ENCODE assay signal across 1 cellular context in the genomic region with DNA sequence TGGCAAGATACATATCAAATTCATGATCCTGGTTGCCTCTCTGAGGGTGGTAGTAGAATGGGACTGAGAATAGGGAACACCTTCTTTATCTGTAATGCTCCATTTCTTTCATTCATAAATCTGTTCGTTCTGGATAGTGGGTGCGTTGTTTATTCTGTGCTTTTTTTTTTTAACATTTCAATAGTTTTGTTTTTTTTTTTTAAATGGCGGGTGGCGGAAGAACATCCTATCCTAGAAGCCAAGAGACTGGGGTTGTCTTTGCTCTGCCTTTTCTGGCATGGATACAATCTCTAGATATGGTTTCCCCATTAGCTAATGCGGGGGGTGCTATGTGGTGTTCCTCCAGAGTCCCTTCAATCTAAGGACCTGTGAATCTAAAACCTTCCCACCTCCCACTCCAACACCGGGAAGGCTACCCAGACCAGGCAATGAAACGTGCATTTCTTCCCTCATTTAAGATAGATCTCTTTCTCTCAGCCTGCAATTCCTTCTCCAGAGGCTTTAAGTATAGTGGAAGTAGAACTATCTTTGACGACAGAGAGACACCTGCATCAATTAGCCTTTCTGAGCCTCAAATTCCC.
A peak's percentile ranks its signal among the peaks of the same experiment; 100 is the strongest.
TF ChIP-seq lines count a peak whose summit lies in the region.

No MANE protein-coding gene starts in this region.

TF ChIP-seq in GM12878, 131 proteins besides CTCF, POLR2A, EP300 and RAD21 (continued from another document):
- TF ChIP-seq ZBTB11 (CRISPR knock-in tag; IDR thresholded peaks at IDR 0.05) = no peak
- TF ChIP-seq TAF1 (IDR thresholded peaks at IDR 0.05; ENCODE audit: borderline replicate concordance, low read depth, low read length) = 0 out of 2 replicates have a peak, but pooled peaks have one; percentile 4
- TF ChIP-seq, protein P1, sequence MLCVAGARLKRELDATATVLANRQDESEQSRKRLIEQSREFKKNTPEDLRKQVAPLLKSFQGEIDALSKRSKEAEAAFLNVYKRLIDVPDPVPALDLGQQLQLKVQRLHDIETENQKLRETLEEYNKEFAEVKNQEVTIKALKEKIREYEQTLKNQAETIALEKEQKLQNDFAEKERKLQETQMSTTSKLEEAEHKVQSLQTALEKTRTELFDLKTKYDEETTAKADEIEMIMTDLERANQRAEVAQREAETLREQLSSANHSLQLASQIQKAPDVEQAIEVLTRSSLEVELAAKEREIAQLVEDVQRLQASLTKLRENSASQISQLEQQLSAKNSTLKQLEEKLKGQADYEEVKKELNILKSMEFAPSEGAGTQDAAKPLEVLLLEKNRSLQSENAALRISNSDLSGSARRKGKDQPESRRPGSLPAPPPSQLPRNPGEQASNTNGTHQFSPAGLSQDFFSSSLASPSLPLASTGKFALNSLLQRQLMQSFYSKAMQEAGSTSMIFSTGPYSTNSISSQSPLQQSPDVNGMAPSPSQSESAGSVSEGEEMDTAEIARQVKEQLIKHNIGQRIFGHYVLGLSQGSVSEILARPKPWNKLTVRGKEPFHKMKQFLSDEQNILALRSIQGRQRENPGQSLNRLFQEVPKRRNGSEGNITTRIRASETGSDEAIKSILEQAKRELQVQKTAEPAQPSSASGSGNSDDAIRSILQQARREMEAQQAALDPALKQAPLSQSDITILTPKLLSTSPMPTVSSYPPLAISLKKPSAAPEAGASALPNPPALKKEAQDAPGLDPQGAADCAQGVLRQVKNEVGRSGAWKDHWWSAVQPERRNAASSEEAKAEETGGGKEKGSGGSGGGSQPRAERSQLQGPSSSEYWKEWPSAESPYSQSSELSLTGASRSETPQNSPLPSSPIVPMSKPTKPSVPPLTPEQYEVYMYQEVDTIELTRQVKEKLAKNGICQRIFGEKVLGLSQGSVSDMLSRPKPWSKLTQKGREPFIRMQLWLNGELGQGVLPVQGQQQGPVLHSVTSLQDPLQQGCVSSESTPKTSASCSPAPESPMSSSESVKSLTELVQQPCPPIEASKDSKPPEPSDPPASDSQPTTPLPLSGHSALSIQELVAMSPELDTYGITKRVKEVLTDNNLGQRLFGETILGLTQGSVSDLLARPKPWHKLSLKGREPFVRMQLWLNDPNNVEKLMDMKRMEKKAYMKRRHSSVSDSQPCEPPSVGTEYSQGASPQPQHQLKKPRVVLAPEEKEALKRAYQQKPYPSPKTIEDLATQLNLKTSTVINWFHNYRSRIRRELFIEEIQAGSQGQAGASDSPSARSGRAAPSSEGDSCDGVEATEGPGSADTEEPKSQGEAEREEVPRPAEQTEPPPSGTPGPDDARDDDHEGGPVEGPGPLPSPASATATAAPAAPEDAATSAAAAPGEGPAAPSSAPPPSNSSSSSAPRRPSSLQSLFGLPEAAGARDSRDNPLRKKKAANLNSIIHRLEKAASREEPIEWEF (IDR thresholded peaks at IDR 0.05; ENCODE audit: insufficient replicate concordance, low read depth, low read length) = no peak
- 0 out of 2 replicates have a peak, but pooled peaks have one; percentile 8 for TF ChIP-seq ZNF384 (IDR thresholded peaks at IDR 0.05; ENCODE audit: borderline replicate concordance, low read depth, low read length)
- TF ChIP-seq MYC (IDR thresholded peaks at IDR 0.05; ENCODE audit: insufficient read depth, insufficient read length, insufficient replicate concordance, low read length, severe bottlenecking) = no peak
- no peak for TF ChIP-seq SUZ12 (IDR thresholded peaks at IDR 0.05; ENCODE audit: unreplicated experiment)
- no peak for TF ChIP-seq NKRF (conservative IDR thresholded peaks at IDR 0.05)
TF ChIP-seq in GM12878: peak in this region for 2.
